ENCODE assay signal across 1 cellular context in the genomic region with DNA sequence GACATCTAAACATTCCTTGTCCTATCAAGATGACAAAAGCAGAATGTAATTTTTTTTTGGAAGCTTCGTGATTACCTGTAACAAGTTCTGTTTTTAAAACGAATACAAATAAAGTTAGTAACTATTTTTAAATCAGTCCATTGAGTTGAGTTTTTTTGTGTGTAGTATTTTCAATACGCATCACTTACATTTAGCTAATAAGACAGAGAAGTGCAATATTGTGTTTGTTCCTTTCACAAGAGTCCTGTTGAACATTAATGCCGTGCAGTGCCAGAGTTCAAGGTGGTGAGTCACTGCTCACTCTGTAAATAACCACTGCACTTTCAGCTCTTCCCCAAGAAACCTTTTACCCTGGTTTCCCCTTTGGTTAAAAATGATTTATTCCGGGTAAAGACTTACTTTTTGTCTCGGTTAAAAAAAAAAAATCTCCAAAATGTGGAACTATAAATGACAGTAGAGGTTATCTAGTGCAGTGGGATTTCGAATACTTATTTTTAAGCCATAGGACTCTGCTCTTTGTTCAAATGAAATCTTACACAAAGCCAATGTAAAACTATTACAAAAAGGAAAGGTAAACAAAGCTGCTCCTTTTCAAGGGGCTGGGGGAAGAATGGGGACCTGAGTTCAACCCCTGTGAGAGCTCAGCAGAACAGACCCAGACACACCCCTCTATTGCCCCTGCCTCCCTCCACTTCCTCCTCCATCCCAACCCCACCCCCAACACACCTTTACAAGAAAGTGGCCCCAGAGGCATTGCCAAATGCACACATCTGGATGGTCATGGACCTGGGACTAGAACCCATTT.
TF ChIP-seq lines count a peak whose summit lies in the region.

No MANE protein-coding gene starts in this region.

TF ChIP-seq in HepG2, 621 proteins besides CTCF, POLR2A, EP300 and RAD21 (continued from another document):
- peak in 1 of 2 experiments; percentile 19; a peak in 1 of 4 replicates for TF ChIP-seq REST (IDR thresholded peaks at IDR 0.05; ENCODE audit: borderline replicate concordance in 1 of 2, low read depth in 1 of 2, low read length in 2 of 2)
- no peak for TF ChIP-seq ZNF350 (CRISPR knock-in tag; IDR thresholded peaks at IDR 0.05; ENCODE audit: borderline replicate concordance, low read depth)
- no peak for TF ChIP-seq FLYWCH1 (CRISPR knock-in tag; IDR thresholded peaks at IDR 0.05)
- no peak for TF ChIP-seq THYN1 (CRISPR knock-in tag; IDR thresholded peaks at IDR 0.05; ENCODE audit: borderline replicate concordance, low read depth)
- 0 out of 2 replicates have a peak, but pooled peaks have one; percentile 14 for TF ChIP-seq ZNF510 (CRISPR knock-in tag; IDR thresholded peaks at IDR 0.05; ENCODE audit: low read depth)
- no peak for TF ChIP-seq GZF1 (CRISPR knock-in tag; IDR thresholded peaks at IDR 0.05)
- TF ChIP-seq FOXP1 (IDR thresholded peaks at IDR 0.05), result no peak
- peak; percentile 85 for TF ChIP-seq FOXP1 (CRISPR knock-in tag; IDR thresholded peaks at IDR 0.05)
- TF ChIP-seq, protein P1, sequence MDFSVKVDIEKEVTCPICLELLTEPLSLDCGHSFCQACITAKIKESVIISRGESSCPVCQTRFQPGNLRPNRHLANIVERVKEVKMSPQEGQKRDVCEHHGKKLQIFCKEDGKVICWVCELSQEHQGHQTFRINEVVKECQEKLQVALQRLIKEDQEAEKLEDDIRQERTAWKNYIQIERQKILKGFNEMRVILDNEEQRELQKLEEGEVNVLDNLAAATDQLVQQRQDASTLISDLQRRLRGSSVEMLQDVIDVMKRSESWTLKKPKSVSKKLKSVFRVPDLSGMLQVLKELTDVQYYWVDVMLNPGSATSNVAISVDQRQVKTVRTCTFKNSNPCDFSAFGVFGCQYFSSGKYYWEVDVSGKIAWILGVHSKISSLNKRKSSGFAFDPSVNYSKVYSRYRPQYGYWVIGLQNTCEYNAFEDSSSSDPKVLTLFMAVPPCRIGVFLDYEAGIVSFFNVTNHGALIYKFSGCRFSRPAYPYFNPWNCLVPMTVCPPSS (IDR thresholded peaks at IDR 0.05), result no peak
- no peak for TF ChIP-seq CCDC6 (CRISPR knock-in tag; IDR thresholded peaks at IDR 0.05)
- TF ChIP-seq REXO4 (CRISPR knock-in tag; IDR thresholded peaks at IDR 0.05; ENCODE audit: borderline replicate concordance), result no peak
